In the genomic region with DNA sequence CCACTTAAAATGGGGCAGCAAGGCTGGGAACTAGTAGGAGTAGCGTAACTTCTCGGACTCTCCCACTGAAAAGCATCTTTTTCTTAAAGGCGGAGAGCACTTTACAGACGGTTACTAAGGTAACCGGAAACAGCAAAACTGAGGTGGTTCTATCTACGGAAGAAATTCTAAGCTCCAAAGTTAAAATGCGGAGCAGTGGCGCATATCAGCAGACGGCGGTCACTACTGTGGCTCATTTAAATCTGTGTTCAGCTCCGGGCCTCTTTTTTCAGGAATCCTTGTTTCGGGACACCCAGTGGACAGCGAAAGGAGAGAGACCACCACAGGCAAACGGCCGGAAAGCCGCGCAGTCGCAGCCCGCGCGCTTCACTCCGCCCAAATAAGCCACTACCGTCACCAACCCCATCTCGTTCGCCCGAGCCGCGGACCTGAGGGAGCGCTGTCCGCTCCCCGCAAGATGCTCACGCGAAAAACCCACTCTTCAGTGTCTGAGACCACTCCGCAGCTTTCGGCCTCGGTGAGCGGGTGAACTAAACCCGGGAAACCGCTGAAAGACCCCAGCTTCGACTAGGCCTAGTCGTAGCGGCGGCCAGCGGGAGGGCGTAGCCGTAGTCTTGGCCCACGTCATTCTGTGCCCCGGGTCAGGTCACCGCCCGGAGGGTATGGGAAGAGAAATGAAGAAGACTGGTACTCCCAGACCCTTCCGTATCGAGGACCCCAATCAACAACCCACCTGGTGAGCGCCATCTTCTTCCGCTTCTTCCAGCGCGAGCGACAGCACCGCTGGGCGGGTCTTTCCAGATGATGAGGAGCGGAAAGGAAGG, we compare ENCODE assay signal across 1 cellular context.
TF ChIP-seq lines count a peak whose summit lies in the region.

SNW1 (minus strand) TSS at position 776 of the 824 bp plus-strand sequence; CDS start at position 747, 29 bp downstream.

TF ChIP-seq in HepG2, 621 proteins besides CTCF, POLR2A, EP300 and RAD21 (continued from another document and continues in another):
- TF ChIP-seq HMGXB4 (CRISPR knock-in tag; IDR thresholded peaks at IDR 0.05; ENCODE audit: borderline replicate concordance in 1 of 2, low read depth in 1 of 2) (peak in 1 of 2 experiments; percentile 83; a peak in 2 of 4 replicates), ZNF776 (CRISPR knock-in tag; IDR thresholded peaks at IDR 0.05) (no peak), ZNF883 (CRISPR knock-in tag; IDR thresholded peaks at IDR 0.05; ENCODE audit: not compliant biosample characterization) (peak; percentile 17), ZSCAN20 (CRISPR knock-in tag; IDR thresholded peaks at IDR 0.05; ENCODE audit: borderline replicate concordance) (no peak), ZNF562 (CRISPR knock-in tag; IDR thresholded peaks at IDR 0.05; ENCODE audit: borderline replicate concordance) (no peak), XBP1 (CRISPR knock-in tag; IDR thresholded peaks at IDR 0.05) (no peak), SUZ12 (IDR thresholded peaks at IDR 0.05; ENCODE audit: low read depth, low read length) (no peak), MXI1 (IDR thresholded peaks at IDR 0.05; ENCODE audit: borderline replicate concordance, low read depth, low read length) (0 out of 3 replicates have a peak, but pooled peaks have one; percentile 40), IKZF5 (CRISPR knock-in tag; IDR thresholded peaks at IDR 0.05) (peak; percentile 37; the same call in 1 of the 2 replicates), ZNF362 (CRISPR knock-in tag; IDR thresholded peaks at IDR 0.05; ENCODE audit: borderline replicate concordance) (no peak), FOXK2 (IDR thresholded peaks at IDR 0.05) (no peak), ZSCAN30 (CRISPR knock-in tag; IDR thresholded peaks at IDR 0.05) (no peak), ZNF780A (CRISPR knock-in tag; IDR thresholded peaks at IDR 0.05) (no peak), ZNF616 (CRISPR knock-in tag; IDR thresholded peaks at IDR 0.05; ENCODE audit: low read depth) (0 out of 2 replicates have a peak, but pooled peaks have one; percentile 49), RXRB (CRISPR knock-in tag; IDR thresholded peaks at IDR 0.05; ENCODE audit: borderline replicate concordance) (peak; percentile 36; the same call in 1 of the 2 replicates), ZNF263 (CRISPR knock-in tag; IDR thresholded peaks at IDR 0.05) (no peak), ATRX (CRISPR knock-in tag; IDR thresholded peaks at IDR 0.05; ENCODE audit: borderline replicate concordance) (no peak), ZNF354B (CRISPR knock-in tag; IDR thresholded peaks at IDR 0.05) (no peak), ZKSCAN5 (CRISPR knock-in tag; IDR thresholded peaks at IDR 0.05) (no peak), SPEN (CRISPR knock-in tag; IDR thresholded peaks at IDR 0.05; ENCODE audit: low read depth) (peak; percentile 37; the same call in 1 of the 2 replicates), PLRG1 (conservative IDR thresholded peaks at IDR 0.05) (no peak), CBX5 (CRISPR knock-in tag; IDR thresholded peaks at IDR 0.05; ENCODE audit: borderline replicate concordance) (0 out of 2 replicates have a peak, but pooled peaks have one; percentile 49), ZNF3 (CRISPR knock-in tag; IDR thresholded peaks at IDR 0.05) (no peak), MXD3 (CRISPR knock-in tag; IDR thresholded peaks at IDR 0.05) (peak; percentile 79; the same call in 1 of the 2 replicates), NFIC (IDR thresholded peaks at IDR 0.05; ENCODE audit: low read length) (no peak), CHCHD3 (CRISPR knock-in tag; IDR thresholded peaks at IDR 0.05) (no peak), ZNF766 (CRISPR knock-in tag; IDR thresholded peaks at IDR 0.05; ENCODE audit: borderline replicate concordance) (no peak), SMARCE1 (IDR thresholded peaks at IDR 0.05; ENCODE audit: borderline replicate concordance) (no peak), ZNF556 (CRISPR knock-in tag; IDR thresholded peaks at IDR 0.05; ENCODE audit: borderline replicate concordance) (no peak), ZNF574 (CRISPR knock-in tag; IDR thresholded peaks at IDR 0.05) (peak; percentile 78; the same call in 1 of the 2 replicates), TFAP4 (IDR thresholded peaks at IDR 0.05; ENCODE audit: borderline replicate concordance, low read depth) (peak; percentile 65; the same call in 1 of the 2 replicates), EHMT2 (IDR thresholded peaks at IDR 0.05; ENCODE audit: borderline replicate concordance, low read depth, low read length) (no peak), ZNF350 (CRISPR knock-in tag; IDR thresholded peaks at IDR 0.05; ENCODE audit: borderline replicate concordance, low read depth) (peak; percentile 81), ZNF800 (CRISPR knock-in tag; IDR thresholded peaks at IDR 0.05) (no peak; the same call in 1 of the 2 replicates), SP4 (CRISPR knock-in tag; IDR thresholded peaks at IDR 0.05) (peak; percentile 81), IRX3 (CRISPR knock-in tag; IDR thresholded peaks at IDR 0.05; ENCODE audit: borderline replicate concordance, low read depth) (no peak), ELF1 (CRISPR knock-in tag; IDR thresholded peaks at IDR 0.05) (peak; percentile 84), NKX3-1 (CRISPR knock-in tag; IDR thresholded peaks at IDR 0.05) (no peak; the same call in 1 of the 2 replicates), JDP2 (CRISPR knock-in tag; IDR thresholded peaks at IDR 0.05; ENCODE audit: borderline replicate concordance) (no peak), ZNF20 (CRISPR knock-in tag; IDR thresholded peaks at IDR 0.05) (no peak), ZFP37 (CRISPR knock-in tag; IDR thresholded peaks at IDR 0.05; ENCODE audit: borderline replicate concordance) (no peak)
- TF ChIP-seq, protein P1, sequence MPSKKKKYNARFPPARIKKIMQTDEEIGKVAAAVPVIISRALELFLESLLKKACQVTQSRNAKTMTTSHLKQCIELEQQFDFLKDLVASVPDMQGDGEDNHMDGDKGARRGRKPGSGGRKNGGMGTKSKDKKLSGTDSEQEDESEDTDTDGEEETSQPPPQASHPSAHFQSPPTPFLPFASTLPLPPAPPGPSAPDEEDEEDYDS (CRISPR knock-in tag; IDR thresholded peaks at IDR 0.05): no peak
- TF ChIP-seq, protein P2, sequence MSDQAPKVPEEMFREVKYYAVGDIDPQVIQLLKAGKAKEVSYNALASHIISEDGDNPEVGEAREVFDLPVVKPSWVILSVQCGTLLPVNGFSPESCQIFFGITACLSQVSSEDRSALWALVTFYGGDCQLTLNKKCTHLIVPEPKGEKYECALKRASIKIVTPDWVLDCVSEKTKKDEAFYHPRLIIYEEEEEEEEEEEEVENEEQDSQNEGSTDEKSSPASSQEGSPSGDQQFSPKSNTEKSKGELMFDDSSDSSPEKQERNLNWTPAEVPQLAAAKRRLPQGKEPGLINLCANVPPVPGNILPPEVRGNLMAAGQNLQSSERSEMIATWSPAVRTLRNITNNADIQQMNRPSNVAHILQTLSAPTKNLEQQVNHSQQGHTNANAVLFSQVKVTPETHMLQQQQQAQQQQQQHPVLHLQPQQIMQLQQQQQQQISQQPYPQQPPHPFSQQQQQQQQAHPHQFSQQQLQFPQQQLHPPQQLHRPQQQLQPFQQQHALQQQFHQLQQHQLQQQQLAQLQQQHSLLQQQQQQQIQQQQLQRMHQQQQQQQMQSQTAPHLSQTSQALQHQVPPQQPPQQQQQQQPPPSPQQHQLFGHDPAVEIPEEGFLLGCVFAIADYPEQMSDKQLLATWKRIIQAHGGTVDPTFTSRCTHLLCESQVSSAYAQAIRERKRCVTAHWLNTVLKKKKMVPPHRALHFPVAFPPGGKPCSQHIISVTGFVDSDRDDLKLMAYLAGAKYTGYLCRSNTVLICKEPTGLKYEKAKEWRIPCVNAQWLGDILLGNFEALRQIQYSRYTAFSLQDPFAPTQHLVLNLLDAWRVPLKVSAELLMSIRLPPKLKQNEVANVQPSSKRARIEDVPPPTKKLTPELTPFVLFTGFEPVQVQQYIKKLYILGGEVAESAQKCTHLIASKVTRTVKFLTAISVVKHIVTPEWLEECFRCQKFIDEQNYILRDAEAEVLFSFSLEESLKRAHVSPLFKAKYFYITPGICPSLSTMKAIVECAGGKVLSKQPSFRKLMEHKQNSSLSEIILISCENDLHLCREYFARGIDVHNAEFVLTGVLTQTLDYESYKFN (CRISPR knock-in tag; conservative IDR thresholded peaks at IDR 0.05): no peak
- TF ChIP-seq, protein P3, sequence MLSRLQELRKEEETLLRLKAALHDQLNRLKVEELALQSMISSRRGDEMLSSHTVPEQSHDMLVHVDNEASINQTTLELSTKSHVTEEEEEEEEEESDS (CRISPR knock-in tag; IDR thresholded peaks at IDR 0.05; ENCODE audit: borderline replicate concordance): no peak
- TF ChIP-seq, protein P4, sequence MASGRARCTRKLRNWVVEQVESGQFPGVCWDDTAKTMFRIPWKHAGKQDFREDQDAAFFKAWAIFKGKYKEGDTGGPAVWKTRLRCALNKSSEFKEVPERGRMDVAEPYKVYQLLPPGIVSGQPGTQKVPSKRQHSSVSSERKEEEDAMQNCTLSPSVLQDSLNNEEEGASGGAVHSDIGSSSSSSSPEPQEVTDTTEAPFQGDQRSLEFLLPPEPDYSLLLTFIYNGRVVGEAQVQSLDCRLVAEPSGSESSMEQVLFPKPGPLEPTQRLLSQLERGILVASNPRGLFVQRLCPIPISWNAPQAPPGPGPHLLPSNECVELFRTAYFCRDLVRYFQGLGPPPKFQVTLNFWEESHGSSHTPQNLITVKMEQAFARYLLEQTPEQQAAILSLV (CRISPR knock-in tag; IDR thresholded peaks at IDR 0.05; ENCODE audit: borderline replicate concordance): peak; percentile 54; the same call in 1 of the 2 replicates
